ENCODE assay signal across 27 cellular contexts in genomic region chr3:182500294-182500693, GRCh38.
DNase-seq lines count a peak whose midpoint lies in the region; ATAC-seq and TF ChIP-seq lines count a peak whose summit lies in the region.
"Had no signal": no experiment of that assay in that cellular context is flagged by ENCODE, and none has a peak within 500 bp of the region (broad histone marks: within the 10 kb centered on the region; RNA-seq: fewer than 3 reads in every experiment).

No MANE protein-coding gene starts in this region.

- no peak overlapping the region for H4K8ac ChIP-seq in H9 (replicated peaks; ENCODE audit: insufficient read length, low read depth, low read length)

- no peak overlapping the region for H2BK5ac ChIP-seq in H9 (ENCODE audit: insufficient read length, low read length)

- H3K36me3 Mint-ChIP-seq in H9 (ENCODE audit: insufficient read depth in 1 of 3, low read depth in 3 of 3), result no peaks in the 10 kb centered on the region
- H3K36me3 Mint-ChIP-seq in type B pancreatic cell, result no peaks in the 10 kb centered on the region
- no peaks in the 10 kb centered on the region for H3K36me3 Mint-ChIP-seq in effector memory CD8-positive, alpha-beta T cell (ENCODE audit: insufficient read depth)
- H3K36me3 Mint-ChIP-seq: activated CD4-positive, alpha-beta memory T cell treated with anti-CD3 and anti-CD28 coated beads for 36 hours; activated naive CD8-positive, alpha-beta T cell; CD14-positive monocyte; stimulated activated naive B cell treated with anti-CD40 and anti-IgM and Interleukin-4, amounts not matched to agents 10 μg/mL and 1 μg/mL and 100 μg/mL, for 72 hours had no signal

- H3K4me3 ChIP-seq in NT2/D1 (ENCODE audit: insufficient read length, low read depth) (no peak overlapping the region), iPS DF 6.9 (ENCODE audit: low read length) (no peak overlapping the region), neuron (ENCODE audit: low read length) (peak overlapping the region; percentile 33)
- H3K4me3 ChIP-seq: gastrocnemius medialis, GM12878, psoas muscle, SJSA1 had no signal

- TF ChIP-seq CTCF in H9 (conservative IDR thresholded peaks at IDR 0.05) (no peak), type B pancreatic cell (conservative IDR thresholded peaks at IDR 0.05) (no peak)

- no peak overlapping the region for H2BK120ac ChIP-seq in H9 (ENCODE audit: low read depth, low read length, poor library complexity, severe bottlenecking)

- H4K5ac ChIP-seq in H9 (ENCODE audit: insufficient read length, low read depth, low read length), result no peak overlapping the region

- H3K4me3 Mint-ChIP-seq in H9 (peak overlapping the region; percentile 43 to 69), type B pancreatic cell (no peak overlapping the region)
- H3K4me3 Mint-ChIP-seq in effector memory CD8-positive, alpha-beta T cell, result no peak overlapping the region
- H3K4me3 Mint-ChIP-seq: activated CD4-positive, alpha-beta memory T cell treated with anti-CD3 and anti-CD28 coated beads for 36 hours; activated naive CD8-positive, alpha-beta T cell; CD14-positive monocyte; dendritic cell treated with granulocyte-macrophage colony-stimulating factor and Interleukin-4, amounts not matched to agents 40 ng/mL and 50 ng/mL, for 4 days; stimulated activated naive B cell treated with anti-CD40 and anti-IgM and Interleukin-4, amounts not matched to agents 10 μg/mL and 1 μg/mL and 100 μg/mL, for 72 hours had no signal

- no peak overlapping the region for H4K91ac ChIP-seq in H9 (ENCODE audit: insufficient read length, low read depth, low read length)

- H3T11ph ChIP-seq in H9 (ENCODE audit: low read length), result no peak overlapping the region

- no peaks in the 10 kb centered on the region for H3K79me1 ChIP-seq in H9 (ENCODE audit: insufficient read depth, low read depth, low read length, poor library complexity, severe bottlenecking)

- ATAC-seq in effector memory CD8-positive, alpha-beta T cell (replicated peaks), result no peak
- ATAC-seq: activated CD4-positive, CD25-positive, alpha-beta regulatory T cell treated with anti-CD3 and anti-CD28 coated beads, Interleukin-2, amount 50 U/mL, for 24 hours; gastrocnemius medialis; GM12878; psoas muscle; stimulated activated naive B cell treated with anti-CD40 and anti-IgM and Interleukin-4, amounts not matched to agents 10 μg/mL and 1 μg/mL and 100 μg/mL, for 72 hours had no signal

- no peak overlapping the region for H2BK12ac ChIP-seq in H9 (ENCODE audit: insufficient read length, low read depth, low read length)

- no peak overlapping the region for H2BK20ac ChIP-seq in H9 (ENCODE audit: low read depth, low read length, poor library complexity, severe bottlenecking)

- H3K23me2 ChIP-seq in H9 (ENCODE audit: insufficient read length, low read depth, low read length, poor library complexity, severe bottlenecking), result no peaks in the 10 kb centered on the region

- no peaks in the 10 kb centered on the region for H3K79me2 ChIP-seq in H9 (ENCODE audit: insufficient read depth, low read length)

- H3K27me3 Mint-ChIP-seq in H9 (ENCODE audit: low read depth) (peaks cover under 1% of the 10 kb centered on the region; the same call in 1 of the 2 replicates), type B pancreatic cell (no peaks in the 10 kb centered on the region)
- peaks cover 2 to 3% of the 10 kb centered on the region in 2 donors for H3K27me3 Mint-ChIP-seq in effector memory CD8-positive, alpha-beta T cell
- H3K27me3 Mint-ChIP-seq: activated CD4-positive, alpha-beta memory T cell treated with anti-CD3 and anti-CD28 coated beads for 36 hours; activated naive CD8-positive, alpha-beta T cell; dendritic cell treated with granulocyte-macrophage colony-stimulating factor and Interleukin-4, amounts not matched to agents 40 ng/mL and 50 ng/mL, for 4 days had no signal

- H3K9me3 Mint-ChIP-seq in H9 (no peaks in the 10 kb centered on the region), type B pancreatic cell (peaks cover under 1% of the 10 kb centered on the region)
- peaks cover 0 to under 1% of the 10 kb centered on the region in 2 donors for H3K9me3 Mint-ChIP-seq in effector memory CD8-positive, alpha-beta T cell
- H3K9me3 Mint-ChIP-seq: activated CD4-positive, alpha-beta memory T cell treated with anti-CD3 and anti-CD28 coated beads for 36 hours; dendritic cell treated with granulocyte-macrophage colony-stimulating factor and Interleukin-4, amounts not matched to agents 40 ng/mL and 50 ng/mL, for 4 days; stimulated activated naive B cell treated with anti-CD40 and anti-IgM and Interleukin-4, amounts not matched to agents 10 μg/mL and 1 μg/mL and 100 μg/mL, for 72 hours had no signal

- H3K4me1 ChIP-seq in H9 (ENCODE audit: insufficient read depth, low read length) (peaks cover 9% of the 10 kb centered on the region; the same call in 1 of the 2 replicates), NT2/D1 (ENCODE audit: insufficient read depth, insufficient read length) (no peaks in the 10 kb centered on the region), iPS DF 6.9 (ENCODE audit: control insufficient read depth, insufficient read depth, low read length) (0 out of 2 replicates have a peak, but pooled peaks cover 2% of the 10 kb centered on the region), neuron (ENCODE audit: insufficient read depth, low read length) (peaks cover 56% of the 10 kb centered on the region)
- H3K4me1 ChIP-seq: gastrocnemius medialis, psoas muscle had no signal

- no peaks in the 10 kb centered on the region for H4K20me1 ChIP-seq in H9 (ENCODE audit: control insufficient read depth, insufficient read depth, insufficient read length)

- H2BK15ac ChIP-seq in H9 (ENCODE audit: low read depth, low read length), result no peak overlapping the region

- H3K4me1 Mint-ChIP-seq in H9, result peaks cover 41 to 50% of the 10 kb centered on the region in 2 experiments
- H3K4me1 Mint-ChIP-seq in type B pancreatic cell (ENCODE audit: unreplicated experiment), result peaks cover 18% of the 10 kb centered on the region
- no peaks in the 10 kb centered on the region for H3K4me1 Mint-ChIP-seq in effector memory CD8-positive, alpha-beta T cell (ENCODE audit: low read depth in 2 of 2)
- H3K4me1 Mint-ChIP-seq: CD14-positive monocyte; stimulated activated naive B cell treated with anti-CD40 and anti-IgM and Interleukin-4, amounts not matched to agents 10 μg/mL and 1 μg/mL and 100 μg/mL, for 72 hours had no signal

- no peak overlapping the region for H3K14ac ChIP-seq in H9 (ENCODE audit: insufficient read depth, low read length)

- H3K36me3 ChIP-seq in NT2/D1 (ENCODE audit: insufficient read depth, insufficient read length, low read length) (no peaks in the 10 kb centered on the region), iPS DF 6.9 (ENCODE audit: control insufficient read depth, insufficient read depth, low read length) (no peaks in the 10 kb centered on the region), neuron (ENCODE audit: insufficient read depth, low read length) (no peaks in the 10 kb centered on the region)
- H3K36me3 ChIP-seq: gastrocnemius medialis, SJSA1 had no signal

- no peak overlapping the region for H3K18ac ChIP-seq in H9 (ENCODE audit: insufficient read length, low read depth, low read length)

- H3K4ac ChIP-seq in H9 (ENCODE audit: low read depth, low read length), result no peak overlapping the region

- H3K27ac ChIP-seq in H9 (ENCODE audit: insufficient read length, low read depth, low read length) (peak overlapping the region; percentile 67), iPS DF 6.9 (ENCODE audit: low read length) (no peak overlapping the region)
- H3K27ac ChIP-seq: gastrocnemius medialis, psoas muscle, SJSA1 had no signal

- peak; percentile 91 for DNase-seq in H9
- peak; percentile 75 for DNase-seq in NT2/D1 (ENCODE audit: low read depth, low spot score)
- DNase-seq in iPS DF 6.9 (ENCODE audit: low read depth, low spot score), result peak; percentile 61
- DNase-seq in activated CD4-positive, alpha-beta T cell treated with anti-CD3 and anti-CD28 coated beads, Interleukin-2, amount 50 U/mL, for 1 hour, result no peak
- no peak for DNase-seq in type B pancreatic cell (ENCODE audit: extremely low spot score, unreplicated experiment)
- DNase-seq in effector memory CD8-positive, alpha-beta T cell, result no peak
- DNase-seq: activated CD4-positive, alpha-beta memory T cell treated with anti-CD3 and anti-CD28 coated beads for 36 hours; aorta; Calu3; DND-41; gastrocnemius medialis; hippocampal formation; Kasumi-1; kidney glomerular epithelial cell; mammary epithelial cell; NCI-H187; NCI-H2171 treated with DMSO at 0.1 percent for 48 hours; NCI-H524; psoas muscle; stimulated activated naive B cell treated with anti-CD40 and anti-IgM and Interleukin-4, amounts not matched to agents 10 μg/mL and 1 μg/mL and 100 μg/mL, for 72 hours had no signal

- H3K23ac ChIP-seq in H9 (ENCODE audit: insufficient read length, low read depth, low read length), result no peak overlapping the region

- H3K27me3 ChIP-seq in H9 (ENCODE audit: insufficient read depth, low read length), result no peaks in the 10 kb centered on the region
- H3K27me3 ChIP-seq in NT2/D1 (ENCODE audit: insufficient read depth, insufficient read length), result no peaks in the 10 kb centered on the region
- no peaks in the 10 kb centered on the region for H3K27me3 ChIP-seq in iPS DF 6.9 (ENCODE audit: control insufficient read depth, insufficient read depth, low read length)
- no peaks in the 10 kb centered on the region for H3K27me3 ChIP-seq in neuron (ENCODE audit: insufficient read depth, low read length)
- H3K27me3 ChIP-seq: gastrocnemius medialis, SJSA1 had no signal

- no peak overlapping the region for H3K56ac ChIP-seq in H9 (ENCODE audit: insufficient read length, low read depth, low read length)

- H3K27ac Mint-ChIP-seq in H9, result peak overlapping the region; percentile 81 to 99 (median 98); a peak in 6 of 7 replicates
- H3K27ac Mint-ChIP-seq in type B pancreatic cell, result no peak overlapping the region
- H3K27ac Mint-ChIP-seq in effector memory CD8-positive, alpha-beta T cell, result no peak overlapping the region
- H3K27ac Mint-ChIP-seq: activated CD4-positive, alpha-beta memory T cell treated with anti-CD3 and anti-CD28 coated beads for 36 hours; activated naive CD8-positive, alpha-beta T cell; CD14-positive monocyte; dendritic cell treated with granulocyte-macrophage colony-stimulating factor and Interleukin-4, amounts not matched to agents 40 ng/mL and 50 ng/mL, for 4 days; stimulated activated naive B cell treated with anti-CD40 and anti-IgM and Interleukin-4, amounts not matched to agents 10 μg/mL and 1 μg/mL and 100 μg/mL, for 72 hours had no signal

- no CpG with 5 or more reads among the region's 11 CpGs for WGBS in H9 (ENCODE audit: extremely low coverage, insufficient read length, low lambda C conversion rate)
- no CpG with 5 or more reads among the region's 11 CpGs for WGBS in iPS DF 6.9 (ENCODE audit: insufficient coverage, insufficient read length)

- H3K9me3 ChIP-seq in H9 (ENCODE audit: control insufficient read depth, low read depth, low read length) (no peaks in the 10 kb centered on the region), NT2/D1 (ENCODE audit: insufficient read depth, low read length) (no peaks in the 10 kb centered on the region), iPS DF 6.9 (ENCODE audit: control insufficient read depth, insufficient read depth, low read length) (no peaks in the 10 kb centered on the region), neuron (ENCODE audit: low read length) (no peaks in the 10 kb centered on the region)
- H3K9me3 ChIP-seq: gastrocnemius medialis, psoas muscle, SJSA1 had no signal

- H2AK5ac ChIP-seq in H9 (ENCODE audit: insufficient read length, low read length), result no peak overlapping the region

- H2AFZ ChIP-seq in H9 (ENCODE audit: low read length) (no peak overlapping the region), neuron (ENCODE audit: low read depth, low read length) (peak overlapping the region; percentile 6)

- no peak overlapping the region for H3K9ac ChIP-seq in H9 (ENCODE audit: extremely low read depth, insufficient read length, low read length)
- peak overlapping the region; percentile 24 for H3K9ac ChIP-seq in NT2/D1 (ENCODE audit: insufficient read length, low read depth)

- peak overlapping the region; percentile 29 for H3K4me2 ChIP-seq in H9 (ENCODE audit: insufficient read depth, insufficient read length, low read length)

Comparison
In these comparisons a context has a peak if more than half of its experiments do, and no peak if none do; other contexts are left out.
1. DNase-seq: peak in H9 (single experiment), NT2/D1 (single experiment) and iPS DF 6.9 (single experiment); none in activated CD4-positive, alpha-beta T cell treated with anti-CD3 and anti-CD28 coated beads, Interleukin-2, amount 50 U/mL, for 1 hour (single experiment), type B pancreatic cell (single experiment) and effector memory CD8-positive, alpha-beta T cell (0 of 3).
2. H3K27ac Mint-ChIP-seq: peak in H9 (3 of 3); none in type B pancreatic cell (single experiment) and effector memory CD8-positive, alpha-beta T cell (0 of 2).
3. H3K4me3 Mint-ChIP-seq: peak in H9 (2 of 2); none in type B pancreatic cell (single experiment) and effector memory CD8-positive, alpha-beta T cell (0 of 2).